Comparison of ENCODE assay signal across 1 cellular context in genomic region chr1:45928486-45929205, GRCh38.
TF ChIP-seq lines count a peak whose summit lies in the region.

No MANE protein-coding gene starts in this region.

TF ChIP-seq in GM23338, 12 proteins besides CTCF, POLR2A, EP300 and RAD21 (continued from another document):
- TF ChIP-seq ZNF462 (CRISPR knock-in tag; IDR thresholded peaks at IDR 0.05) (no peak), EZH2phosphoT487 (IDR thresholded peaks at IDR 0.05; ENCODE audit: unreplicated experiment) (no peak), ZNF331 (CRISPR knock-in tag; IDR thresholded peaks at IDR 0.05; ENCODE audit: low read depth) (no peak), JUNB (IDR thresholded peaks at IDR 0.05; ENCODE audit: unreplicated experiment) (no peak), NANOG (IDR thresholded peaks at IDR 0.05; ENCODE audit: borderline replicate concordance) (no peak)
TF ChIP-seq in GM23338: peak in this region for 0.
